Comparison of ENCODE assay signal across 11 cellular contexts in genomic region chr2:74632209-74632938, GRCh38. TPM values are rescaled to one million over a fixed set of nuclear protein-coding genes. Genes with fewer than 3 reads are reported as not detected.
DNase-seq lines count a peak whose midpoint lies in the region; ATAC-seq, FAIRE-seq and TF ChIP-seq lines count a peak whose summit lies in the region.
"Had no signal": no experiment of that assay in that cellular context is flagged by ENCODE, and none has a peak within 500 bp of the region (broad histone marks: within the 10 kb centered on the region; RNA-seq: fewer than 3 reads in every experiment).

No MANE protein-coding gene starts in this region.

- no peak overlapping the region for H3K4me3 Mint-ChIP-seq in activated CD4-positive, alpha-beta memory T cell treated with anti-CD3 and anti-CD28 coated beads, Interleukin-2, amount 10 ng/mL, durations not matched to agents 7 days and 5 days

- no TSS peak for BruUV-seq in mammary epithelial cell (replicated peaks; lab: Mats Ljungman, UMichigan)

- H3K9me3 ChIP-seq in mammary epithelial cell (replicated peaks; ENCODE audit: insufficient read depth, low read length) (no peaks in the 10 kb centered on the region), left lung (no peaks in the 10 kb centered on the region), psoas muscle (no peaks in the 10 kb centered on the region), tibial artery (no peaks in the 10 kb centered on the region)
- H3K9me3 ChIP-seq: colonic mucosa had no signal

- H3K4me3 ChIP-seq in mammary epithelial cell (replicated peaks in 1 of 3; ENCODE audit: insufficient read depth in 1 of 3, low read depth in 2 of 3, low read length in 3 of 3), result no peak overlapping the region
- H3K4me3 ChIP-seq in left lung, result no peak overlapping the region
- no peak overlapping the region for H3K4me3 ChIP-seq in psoas muscle
- no peak overlapping the region for H3K4me3 ChIP-seq in tibial artery
- H3K4me3 ChIP-seq: colonic mucosa had no signal

- H3K27ac Mint-ChIP-seq in activated CD4-positive, alpha-beta memory T cell treated with anti-CD3 and anti-CD28 coated beads, Interleukin-2, amount 10 ng/mL, durations not matched to agents 7 days and 5 days, result no peak overlapping the region

- WGBS in mammary epithelial cell (ENCODE audit: low coverage, missing lambda C conversion rate), result 88% methylated on average over 3 of the region's 3 CpGs
- 78 to 93% (median 81%) methylated on average over 3 of the region's 3 CpGs for WGBS in psoas muscle, 3 donors

- in situ Hi-C loops in mammary epithelial cell (cut with MboI; ENCODE audit: low sequenced_read_pairs in 2 of 2), result no loop called here

- intact Hi-C loops in mammary epithelial cell (cut with micrococcal nuclease), result no loop called here
- intact Hi-C loops in left lung (cut with DNase I), result no loop called here
- intact Hi-C loops in psoas muscle (cut with DNase I), result no loop called here
- intact Hi-C loops in tibial artery (cut with DNase I; ENCODE audit: low total_unique reads), result no loop called here

- no peak overlapping the region for H3K9ac ChIP-seq in mammary epithelial cell (ENCODE audit: insufficient read depth, low read length)

- H3K27ac ChIP-seq in mammary epithelial cell (ENCODE audit: insufficient read depth, low read depth, low read length) (no peak overlapping the region), left lung (peak overlapping the region in 1 of 2 donors; percentile 40), psoas muscle (no peak overlapping the region), tibial artery (no peak overlapping the region)
- H3K27ac ChIP-seq: colonic mucosa had no signal

- no peaks in the 10 kb centered on the region for H3K79me2 ChIP-seq in mammary epithelial cell (ENCODE audit: insufficient read depth, low read length)

- ATAC-seq in left lung, result peak; percentile 94
- no peak for ATAC-seq in psoas muscle
- ATAC-seq in HG03457 (IDR thresholded peaks at IDR 0.05; ENCODE audit: unreplicated experiment), result no peak

- TF ChIP-seq CTCF in D721Med (IDR thresholded peaks at IDR 0.05; ENCODE audit: insufficient read depth, missing control alignments) (no peak), mammary epithelial cell (conservative IDR thresholded peaks at IDR 0.05 in 1 of 2, IDR thresholded peaks at IDR 0.05 in 1 of 2; ENCODE audit: extremely low read depth in 1 of 2, insufficient read depth in 1 of 2, low read depth in 1 of 2, low read length in 2 of 2) (no peak), left lung (IDR thresholded peaks at IDR 0.05) (no peak), psoas muscle (IDR thresholded peaks at IDR 0.05) (no peak), tibial artery (IDR thresholded peaks at IDR 0.05) (no peak)

- DNase-seq in D721Med (ENCODE audit: insufficient read length, low spot score) (no peak), LoVo (ENCODE audit: low spot score) (peak; percentile 6), mammary epithelial cell (no peak), left lung (peak in 1 of 2 donors; percentile 55), psoas muscle (no peak), tibial artery (no peak)
- no peak for DNase-seq in activated CD4-positive, alpha-beta memory T cell treated with anti-CD3 and anti-CD28 coated beads, Interleukin-2, amount 10 ng/mL, durations not matched to agents 7 days and 5 days
- DNase-seq: Calu3, colonic mucosa, NCI-H1092 had no signal

- H3K27me3 ChIP-seq in mammary epithelial cell (ENCODE audit: insufficient read depth, low read length) (no peaks in the 10 kb centered on the region), left lung (no peaks in the 10 kb centered on the region), psoas muscle (ENCODE audit: insufficient read depth in 3 of 3, low read length in 2 of 3) (no peaks in the 10 kb centered on the region), tibial artery (no peaks in the 10 kb centered on the region)
- H3K27me3 ChIP-seq: colonic mucosa had no signal

- no peaks in the 10 kb centered on the region for H3K4me1 Mint-ChIP-seq in activated CD4-positive, alpha-beta memory T cell treated with anti-CD3 and anti-CD28 coated beads, Interleukin-2, amount 10 ng/mL, durations not matched to agents 7 days and 5 days

- H3K4me1 ChIP-seq in mammary epithelial cell (ENCODE audit: insufficient read depth, low read length), result no peaks in the 10 kb centered on the region
- H3K4me1 ChIP-seq in left lung, result peaks cover 0 to 4% of the 10 kb centered on the region in 2 donors
- no peaks in the 10 kb centered on the region for H3K4me1 ChIP-seq in psoas muscle
- no peaks in the 10 kb centered on the region for H3K4me1 ChIP-seq in tibial artery
- H3K4me1 ChIP-seq: colonic mucosa had no signal

- POLR2A ChIA-PET in activated CD4-positive, alpha-beta memory T cell treated with anti-CD3 and anti-CD28 coated beads, Interleukin-2, amount 10 ng/mL, durations not matched to agents 7 days and 5 days (lab: Charles Lee), result no interaction called here

- H3K27me3 Mint-ChIP-seq in activated CD4-positive, alpha-beta memory T cell treated with anti-CD3 and anti-CD28 coated beads, Interleukin-2, amount 10 ng/mL, durations not matched to agents 7 days and 5 days, result peaks cover 27% of the 10 kb centered on the region

- no peaks in the 10 kb centered on the region for H3K9me3 Mint-ChIP-seq in activated CD4-positive, alpha-beta memory T cell treated with anti-CD3 and anti-CD28 coated beads, Interleukin-2, amount 10 ng/mL, durations not matched to agents 7 days and 5 days

- dilution Hi-C loops in mammary epithelial cell (cut with HindIII; ENCODE audit: low sequenced_read_pairs), result loop anchor here (5.0 kb wide), 1 partner anchor 45 kb away; no protein-coding TSS in a partner anchor

- H3K36me3 Mint-ChIP-seq in activated CD4-positive, alpha-beta memory T cell treated with anti-CD3 and anti-CD28 coated beads, Interleukin-2, amount 10 ng/mL, durations not matched to agents 7 days and 5 days (ENCODE audit: low read depth), result no peaks in the 10 kb centered on the region

- H3K36me3 ChIP-seq in mammary epithelial cell (ENCODE audit: insufficient read depth, low read length), result no peaks in the 10 kb centered on the region
- no peaks in the 10 kb centered on the region for H3K36me3 ChIP-seq in left lung
- no peaks in the 10 kb centered on the region for H3K36me3 ChIP-seq in psoas muscle (ENCODE audit: insufficient read depth in 1 of 2, low read depth in 1 of 2)
- no peaks in the 10 kb centered on the region for H3K36me3 ChIP-seq in tibial artery
- H3K36me3 ChIP-seq: colonic mucosa had no signal

- H2AFZ ChIP-seq in mammary epithelial cell (ENCODE audit: low read depth, low read length), result peak overlapping the region; percentile 35

- FAIRE-seq in D721Med (lab: Jason Lieb, UNC), result peak; percentile 99

- H3K4me2 ChIP-seq in mammary epithelial cell (ENCODE audit: insufficient read depth, low read depth, low read length), result no peak overlapping the region

- H4K20me1 ChIP-seq in mammary epithelial cell (ENCODE audit: insufficient read depth, low read length), result no peaks in the 10 kb centered on the region

- CTCF ChIA-PET in mammary epithelial cell (lab: Charles Lee; ENCODE audit: low non-redundant PET), result no interaction called here
- CTCF ChIA-PET in activated CD4-positive, alpha-beta memory T cell treated with anti-CD3 and anti-CD28 coated beads, Interleukin-2, amount 10 ng/mL, durations not matched to agents 7 days and 5 days (lab: Charles Lee), result interaction anchor here (1.1 kb wide), 1 partner anchor 205 kb away, joined by 3 read pairs; no protein-coding TSS in a partner anchor

RNA-seq across cellular contexts. Expression of gene M1AP, which starts 15.8 kb away (rescaled TPM):
- total RNA-seq in mammary epithelial cell, result under 1 TPM; 0.67 to 0.94 TPM
- 0.58 TPM for polyA plus RNA-seq in mammary epithelial cell
- polyA minus RNA-seq in mammary epithelial cell, result not detected
- total RNA-seq in left lung, result 1 to 10 TPM in 1 of 2 donors, under 1 TPM in 1; 0.47 to 1.1 TPM
- under 1 TPM in 1 of 4 donors, not detected in 3; 0.21 TPM for total RNA-seq in psoas muscle
- under 1 TPM in 1 of 3 donors, not detected in 2; 0.01 TPM for polyA plus RNA-seq in psoas muscle
- not detected for total RNA-seq in activated CD4-positive, alpha-beta memory T cell treated with anti-CD3 and anti-CD28 coated beads, Interleukin-2, amount 10 ng/mL, durations not matched to agents 7 days and 5 days
- total RNA-seq: Calu3 had no signal

RNA-seq across cellular contexts. Expression of gene SEMA4F, which starts 21.7 kb away (rescaled TPM):
- total RNA-seq in mammary epithelial cell (10 to 100 TPM; 15.3 to 17.6 TPM), left lung (10 to 100 TPM in 1 of 2 donors, 1 to 10 TPM in 1; 9.3 to 23.8 TPM), psoas muscle (1 to 10 TPM; 2.0 to 5.7 (median 2.5) TPM)
- polyA plus RNA-seq in mammary epithelial cell (11.6 TPM), psoas muscle (1 to 10 TPM in 1 of 3 donors, under 1 TPM in 2; 0.59 to 1.5 (median 0.72) TPM)
- polyA minus RNA-seq in mammary epithelial cell, result 36.8 TPM
- total RNA-seq in activated CD4-positive, alpha-beta memory T cell treated with anti-CD3 and anti-CD28 coated beads, Interleukin-2, amount 10 ng/mL, durations not matched to agents 7 days and 5 days, result 1 to 10 TPM; 6.6 to 8.2 TPM
